ENCODE assay signal across 1 cellular context in the genomic region with DNA sequence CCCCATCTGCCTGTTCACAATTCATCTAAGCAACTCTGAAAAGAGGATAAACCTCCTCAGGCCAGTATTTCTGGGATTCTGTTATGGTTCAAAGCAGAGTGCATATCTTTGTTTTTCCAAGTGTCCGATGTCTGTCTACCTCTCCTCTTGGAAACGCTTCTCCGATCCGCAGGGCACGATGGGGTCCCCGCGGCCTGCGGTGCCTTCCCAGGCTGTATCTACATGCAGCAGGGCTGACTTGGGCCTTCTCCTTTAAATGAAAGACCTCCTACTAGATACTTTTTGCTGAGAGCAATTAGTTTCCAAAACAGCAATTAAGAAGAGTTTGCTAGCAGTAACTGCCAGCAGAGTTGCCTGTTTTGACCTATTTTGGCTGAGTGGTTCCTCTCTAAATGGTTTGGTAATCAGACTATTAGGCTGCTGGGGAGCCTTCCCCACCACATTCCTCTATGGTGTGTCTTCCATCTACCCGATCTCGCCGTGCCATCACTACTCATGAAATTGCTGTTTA.
TF ChIP-seq lines count a peak whose summit lies in the region.

No MANE protein-coding gene starts in this region.

TF ChIP-seq in WTC11, 78 proteins besides CTCF, POLR2A, EP300 and RAD21 (continued from another document):
- TF ChIP-seq ZBTB43 (CRISPR knock-in tag; IDR thresholded peaks at IDR 0.05): no peak
- TF ChIP-seq TEAD4 (CRISPR knock-in tag; IDR thresholded peaks at IDR 0.05): no peak
TF ChIP-seq in WTC11: peak in this region for 0.
